21 cellular contexts compared by ENCODE assay signal in the genomic region with DNA sequence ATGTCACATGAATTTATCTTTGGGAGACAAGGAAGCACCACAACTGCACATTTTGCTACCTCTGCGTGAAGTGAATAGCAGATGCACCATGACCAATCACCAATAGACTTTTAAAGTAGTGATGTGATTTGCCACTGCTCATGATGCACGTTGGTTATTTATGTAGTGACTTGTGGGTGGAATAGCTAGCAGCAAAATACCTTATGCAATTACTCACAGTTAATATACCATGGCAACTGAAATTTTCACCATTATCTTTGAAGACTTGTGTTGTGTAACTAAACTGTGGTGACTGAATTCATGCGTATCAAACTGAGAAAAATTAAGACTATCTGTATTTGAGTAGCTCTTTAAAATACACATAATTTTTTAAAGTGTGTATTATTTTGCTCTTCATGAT.
DNase-seq lines count a peak whose midpoint lies in the region; ATAC-seq, FAIRE-seq and TF ChIP-seq lines count a peak whose summit lies in the region.
"Had no signal": no experiment of that assay in that cellular context is flagged by ENCODE, and none has a peak within 500 bp of the region (broad histone marks: within the 10 kb centered on the region; RNA-seq: fewer than 3 reads in every experiment).

No MANE protein-coding gene starts in this region.

- H3K4me3 ChIP-seq in ACC112 (ENCODE audit: low read depth, low read length): peak overlapping the region; percentile 68
- peak overlapping the region; percentile 66 for H3K4me3 ChIP-seq in adipocyte (ENCODE audit: low read length)
- H3K4me3 ChIP-seq: A549, coronary artery, ovary, upper lobe of right lung had no signal

- H3K4me1 ChIP-seq in ACC112 (ENCODE audit: control insufficient read depth, insufficient read depth, low read length, unreplicated experiment) (no peaks in the 10 kb centered on the region), adipocyte (ENCODE audit: control insufficient read depth, insufficient read depth, low read length) (peaks cover 12% of the 10 kb centered on the region)
- H3K4me1 ChIP-seq: A549, upper lobe of right lung had no signal

- DNase-seq in HTR-8/SVneo (ENCODE audit: insufficient read length, low spot score) (peak; percentile 21), adipocyte (ENCODE audit: low read depth) (peak; percentile 83), foreskin melanocyte (peak; percentile 70), posterior cingulate gyrus (no peak), GM13976 (ENCODE audit: low spot score) (no peak)
- DNase-seq: activated CD4-positive, alpha-beta memory T cell treated with anti-CD3 and anti-CD28 coated beads, Interleukin-2, amount 10 ng/mL, durations not matched to agents 7 days and 5 days; activated naive CD8-positive, alpha-beta T cell treated with anti-CD3 and anti-CD28 coated beads, Interleukin-2, amount 50 U/mL, for 24 hours; erythroblast; GDM1; hippocampal formation; KG1; left colon; NCI-H1417; ovary; small intestine; upper lobe of right lung had no signal

- TF ChIP-seq CTCF in GM13976 (IDR thresholded peaks at IDR 0.05; ENCODE audit: borderline replicate concordance, control extremely low read depth, extremely low read depth, insufficient read depth, missing control alignments): no peak

- no peak for ATAC-seq in GM21786 (IDR thresholded peaks at IDR 0.05; ENCODE audit: unreplicated experiment)
- no peak for ATAC-seq in activated CD4-positive, CD25-positive, alpha-beta regulatory T cell treated with anti-CD3 and anti-CD28 coated beads, Interleukin-2, amount 50 U/mL, for 24 hours
- ATAC-seq: A549; activated naive CD8-positive, alpha-beta T cell treated with anti-CD3 and anti-CD28 coated beads, Interleukin-2, amount 50 U/mL, for 24 hours; left colon; upper lobe of right lung had no signal

- H3K36me3 ChIP-seq in ACC112 (ENCODE audit: insufficient read depth, low read length) (no peaks in the 10 kb centered on the region), adipocyte (ENCODE audit: control insufficient read depth, insufficient read depth, low read length, severe bottlenecking) (no peaks in the 10 kb centered on the region)
- H3K36me3 ChIP-seq: ovary, upper lobe of right lung had no signal

- no peak overlapping the region for H3K27ac ChIP-seq in ACC112 (ENCODE audit: low read depth, low read length)
- H3K27ac ChIP-seq: A549, coronary artery, ovary, upper lobe of right lung had no signal

- peak overlapping the region; percentile 78 for H2AFZ ChIP-seq in ACC112 (ENCODE audit: low read length, unreplicated experiment)

- H3K9me3 ChIP-seq in adipocyte (ENCODE audit: control insufficient read depth, low read length): no peaks in the 10 kb centered on the region
- H3K9me3 ChIP-seq: A549, ovary, upper lobe of right lung had no signal

- intact Hi-C loops in posterior cingulate gyrus (cut with DNase I): no loop called here

- H3K9ac ChIP-seq in adipocyte (ENCODE audit: low read length): no peak overlapping the region

- H3K79me2 ChIP-seq in ACC112 (ENCODE audit: control insufficient read depth, insufficient read depth, low read length, unreplicated experiment): no peaks in the 10 kb centered on the region

- no peak for FAIRE-seq in HTR-8/SVneo (lab: Jason Lieb, UNC)
- FAIRE-seq: A549, small intestine had no signal

- no peaks in the 10 kb centered on the region for H3K27me3 ChIP-seq in ACC112 (ENCODE audit: insufficient read depth, low read length)
- no peaks in the 10 kb centered on the region for H3K27me3 ChIP-seq in adipocyte (replicated peaks; ENCODE audit: control insufficient read depth, insufficient read depth, low read length)
- H3K27me3 ChIP-seq: ovary, upper lobe of right lung had no signal

- in situ Hi-C loops in GM13976 (cut with MboI; ENCODE audit: low sequenced_read_pairs, unreplicated experiment): no loop called here

Comparison
In these comparisons a context has a peak if more than half of its experiments do, and no peak if none do; other contexts are left out.
1. DNase-seq: peak in HTR-8/SVneo (single experiment), adipocyte (single experiment) and foreskin melanocyte (single experiment); none in posterior cingulate gyrus (0 of 10) and GM13976 (single experiment).